1 cellular context compared by ENCODE assay signal in genomic region chr6:142440603-142441293, GRCh38.
TF ChIP-seq lines count a peak whose summit lies in the region.

No MANE protein-coding gene starts in this region.

TF ChIP-seq in GM23338, 12 proteins besides CTCF, POLR2A, EP300 and RAD21:
- TF ChIP-seq ZNF462 (CRISPR knock-in tag; IDR thresholded peaks at IDR 0.05): peak; percentile 77
- 0 out of 2 replicates have a peak, but pooled peaks have one; percentile 47 for TF ChIP-seq NANOG (IDR thresholded peaks at IDR 0.05; ENCODE audit: borderline replicate concordance)
- TF ChIP-seq EZH2phosphoT487 (IDR thresholded peaks at IDR 0.05; ENCODE audit: unreplicated experiment): no peak
- TF ChIP-seq CREB1 (CRISPR knock-in tag; IDR thresholded peaks at IDR 0.05; ENCODE audit: low read depth): 0 out of 2 replicates have a peak, but pooled peaks have one; percentile 19
